Comparison of ENCODE assay signal across 30 cellular contexts in genomic region chr3:150742141-150742523, GRCh38. TPM values are rescaled to one million over a fixed set of nuclear protein-coding genes. Genes with fewer than 3 reads are reported as not detected.
A peak's percentile ranks its signal among the peaks of the same experiment; 100 is the strongest.
DNase-seq lines count a peak whose midpoint lies in the region; ATAC-seq, FAIRE-seq and TF ChIP-seq lines count a peak whose summit lies in the region.
"Had no signal": no experiment of that assay in that cellular context is flagged by ENCODE, and none has a peak within 500 bp of the region (broad histone marks: within the 10 kb centered on the region; RNA-seq: fewer than 3 reads in every experiment).

No MANE protein-coding gene starts in this region.

- H3K4me3 ChIP-seq in SK-N-MC, result peak overlapping the region; percentile 44
- no peak overlapping the region for H3K4me3 ChIP-seq in astrocyte (ENCODE audit: insufficient read depth, low read depth, low read length)
- H3K4me3 ChIP-seq: gastroesophageal sphincter, GM12878, HAP-1, hepatocyte, neural progenitor cell, SJCRH30, smooth muscle cell had no signal

- peak overlapping the region; percentile 86 for H3K27ac Mint-ChIP-seq in activated naive CD4-positive, alpha-beta T cell treated with anti-CD3 and anti-CD28 coated beads, Interleukin-2, amount 50 U/mL, for 24 hours
- H3K27ac Mint-ChIP-seq in activated naive CD4-positive, alpha-beta T cell treated with anti-CD3 and anti-CD28 coated beads, Interleukin-2, amount 10 ng/mL, durations not matched to agents 7 days and 5 days, result no peak overlapping the region
- H3K27ac Mint-ChIP-seq in astrocyte (ENCODE audit: unreplicated experiment), result peak overlapping the region; percentile 62
- peak overlapping the region; percentile 29 to 59 for H3K27ac Mint-ChIP-seq in stimulated activated naive CD8-positive, alpha-beta T cell treated with anti-CD3 and anti-CD28 coated beads, Interleukin-15, amount 100 ng/mL, for 72 hours
- H3K27ac Mint-ChIP-seq: activated naive CD8-positive, alpha-beta T cell treated with anti-CD3 and anti-CD28 coated beads, Interleukin-2, amount 10 ng/mL, durations not matched to agents 7 days and 5 days; dendritic cell treated with granulocyte-macrophage colony-stimulating factor and Interleukin-4, amounts not matched to agents 40 ng/mL and 50 ng/mL, for 4 days; neural progenitor cell had no signal

- no peaks in the 10 kb centered on the region for H3K27me3 ChIP-seq in astrocyte (ENCODE audit: insufficient read depth, low read length)
- H3K27me3 ChIP-seq: gastroesophageal sphincter, hepatocyte, neural progenitor cell, SJCRH30 had no signal

- CTCF ChIA-PET in activated naive CD4-positive, alpha-beta T cell treated with anti-CD3 and anti-CD28 coated beads, Interleukin-2, amount 10 ng/mL, durations not matched to agents 7 days and 5 days (lab: Charles Lee), result no interaction called here

- TF ChIP-seq CTCF in astrocyte (IDR thresholded peaks at IDR 0.05; ENCODE audit: insufficient read depth, low read depth, low read length), result no peak

- no peaks in the 10 kb centered on the region for H3K9me3 Mint-ChIP-seq in activated naive CD4-positive, alpha-beta T cell treated with anti-CD3 and anti-CD28 coated beads, Interleukin-2, amount 50 U/mL, for 24 hours
- no peaks in the 10 kb centered on the region for H3K9me3 Mint-ChIP-seq in activated naive CD4-positive, alpha-beta T cell treated with anti-CD3 and anti-CD28 coated beads, Interleukin-2, amount 10 ng/mL, durations not matched to agents 7 days and 5 days
- H3K9me3 Mint-ChIP-seq in astrocyte (ENCODE audit: unreplicated experiment), result no peaks in the 10 kb centered on the region
- H3K9me3 Mint-ChIP-seq in stimulated activated naive CD8-positive, alpha-beta T cell treated with anti-CD3 and anti-CD28 coated beads, Interleukin-15, amount 100 ng/mL, for 72 hours, result no peaks in the 10 kb centered on the region
- H3K9me3 Mint-ChIP-seq: activated naive CD8-positive, alpha-beta T cell treated with anti-CD3 and anti-CD28 coated beads, Interleukin-2, amount 10 ng/mL, durations not matched to agents 7 days and 5 days; CD4-positive, CD25-positive, alpha-beta regulatory T cell; dendritic cell treated with granulocyte-macrophage colony-stimulating factor and Interleukin-4, amounts not matched to agents 40 ng/mL and 50 ng/mL, for 4 days; neural progenitor cell had no signal

- peaks cover 50% of the 10 kb centered on the region for H4K20me1 ChIP-seq in astrocyte (ENCODE audit: insufficient read depth, low read length)

- peaks cover 30% of the 10 kb centered on the region for H3K4me1 ChIP-seq in astrocyte (ENCODE audit: insufficient read depth, low read length)
- H3K4me1 ChIP-seq: SJCRH30 had no signal

- H3K36me3 Mint-ChIP-seq in activated naive CD4-positive, alpha-beta T cell treated with anti-CD3 and anti-CD28 coated beads, Interleukin-2, amount 50 U/mL, for 24 hours, result peaks cover 29% of the 10 kb centered on the region
- H3K36me3 Mint-ChIP-seq in activated naive CD4-positive, alpha-beta T cell treated with anti-CD3 and anti-CD28 coated beads, Interleukin-2, amount 10 ng/mL, durations not matched to agents 7 days and 5 days, result peaks cover 42% of the 10 kb centered on the region
- H3K36me3 Mint-ChIP-seq in astrocyte (ENCODE audit: low read depth, unreplicated experiment), result peaks cover 16% of the 10 kb centered on the region

- no peak overlapping the region for H3K4me2 ChIP-seq in astrocyte (ENCODE audit: low read length)
- H3K4me2 ChIP-seq: hepatocyte, neural progenitor cell, smooth muscle cell had no signal

- H3K36me3 ChIP-seq in SK-N-MC (ENCODE audit: insufficient read depth, low read length) (peaks cover 24% of the 10 kb centered on the region), astrocyte (ENCODE audit: insufficient read depth, low read length) (no peaks in the 10 kb centered on the region)
- H3K36me3 ChIP-seq: neural progenitor cell, SJCRH30 had no signal

- ATAC-seq in stimulated activated naive CD8-positive, alpha-beta T cell treated with anti-CD3 and anti-CD28 coated beads, Interleukin-15, amount 100 ng/mL, for 72 hours, result no peak
- ATAC-seq: gastroesophageal sphincter, GM12878 had no signal

- H3K9me3 ChIP-seq in SK-N-MC (ENCODE audit: low read depth, low read length) (no peaks in the 10 kb centered on the region), astrocyte (ENCODE audit: insufficient read depth, low read depth, low read length) (no peaks in the 10 kb centered on the region)
- H3K9me3 ChIP-seq: gastroesophageal sphincter, HAP-1, SJCRH30 had no signal

- H3K79me2 ChIP-seq in astrocyte (ENCODE audit: insufficient read depth, low read length), result peaks cover 53% of the 10 kb centered on the region

- no peak for DNase-seq in activated naive CD4-positive, alpha-beta T cell treated with anti-CD3 and anti-CD28 coated beads, Interleukin-2, amount 10 ng/mL, durations not matched to agents 7 days and 5 days
- DNase-seq in SK-N-MC (ENCODE audit: low read depth, low spot score) (no peak), astrocyte (ENCODE audit: low read depth) (no peak), NCI-H2227 (lab: John Stamatoyannopoulos, UW; ENCODE audit: unreplicated experiment) (no peak), SIG-M5 (lab: John Stamatoyannopoulos, UW) (no peak)
- no peak for DNase-seq in stimulated activated naive CD8-positive, alpha-beta T cell treated with anti-CD3 and anti-CD28 coated beads, Interleukin-15, amount 100 ng/mL, for 72 hours
- DNase-seq: activated CD4-positive, alpha-beta T cell treated with anti-CD3 and anti-CD28 coated beads for 48 hours; activated naive CD8-positive, alpha-beta T cell treated with anti-CD3 and anti-CD28 coated beads, Interleukin-2, amount 10 ng/mL, durations not matched to agents 7 days and 5 days; CD4-positive, CD25-positive, alpha-beta regulatory T cell; central memory CD4-positive, alpha-beta T cell; EL; mammary epithelial cell; NCI-H2029; NCI-H226; NCI-H69; SJCRH30; stimulated activated CD4-positive, alpha-beta T cell treated with anti-CD3 and anti-CD28 coated beads, Interleukin-1b, Interleukin-23, amount 100 ng/mL, for 48 hours; stimulated activated CD8-positive, alpha-beta memory T cell treated with anti-CD3 and anti-CD28 coated beads, Interleukin-4, amount 100 ng/mL, for 48 hours had no signal

- H3K27me3 Mint-ChIP-seq in activated naive CD4-positive, alpha-beta T cell treated with anti-CD3 and anti-CD28 coated beads, Interleukin-2, amount 50 U/mL, for 24 hours, result no peaks in the 10 kb centered on the region
- no peaks in the 10 kb centered on the region for H3K27me3 Mint-ChIP-seq in activated naive CD4-positive, alpha-beta T cell treated with anti-CD3 and anti-CD28 coated beads, Interleukin-2, amount 10 ng/mL, durations not matched to agents 7 days and 5 days
- no peaks in the 10 kb centered on the region for H3K27me3 Mint-ChIP-seq in astrocyte (ENCODE audit: low read depth, unreplicated experiment)
- no peaks in the 10 kb centered on the region for H3K27me3 Mint-ChIP-seq in stimulated activated naive CD8-positive, alpha-beta T cell treated with anti-CD3 and anti-CD28 coated beads, Interleukin-15, amount 100 ng/mL, for 72 hours
- H3K27me3 Mint-ChIP-seq: activated naive CD8-positive, alpha-beta T cell treated with anti-CD3 and anti-CD28 coated beads, Interleukin-2, amount 10 ng/mL, durations not matched to agents 7 days and 5 days; CD4-positive, CD25-positive, alpha-beta regulatory T cell; dendritic cell treated with granulocyte-macrophage colony-stimulating factor and Interleukin-4, amounts not matched to agents 40 ng/mL and 50 ng/mL, for 4 days had no signal

- no peak for FAIRE-seq in astrocyte (lab: Jason Lieb, UNC)
- FAIRE-seq: GM12878, RCC 7860 had no signal

- H3K4me3 Mint-ChIP-seq in activated naive CD4-positive, alpha-beta T cell treated with anti-CD3 and anti-CD28 coated beads, Interleukin-2, amount 50 U/mL, for 24 hours, result peak overlapping the region; percentile 33
- H3K4me3 Mint-ChIP-seq in activated naive CD4-positive, alpha-beta T cell treated with anti-CD3 and anti-CD28 coated beads, Interleukin-2, amount 10 ng/mL, durations not matched to agents 7 days and 5 days, result no peak overlapping the region
- H3K4me3 Mint-ChIP-seq in astrocyte (ENCODE audit: unreplicated experiment), result no peak overlapping the region
- peak overlapping the region; percentile 27 to 53 for H3K4me3 Mint-ChIP-seq in stimulated activated naive CD8-positive, alpha-beta T cell treated with anti-CD3 and anti-CD28 coated beads, Interleukin-15, amount 100 ng/mL, for 72 hours
- H3K4me3 Mint-ChIP-seq: activated naive CD8-positive, alpha-beta T cell treated with anti-CD3 and anti-CD28 coated beads, Interleukin-2, amount 10 ng/mL, durations not matched to agents 7 days and 5 days; dendritic cell treated with granulocyte-macrophage colony-stimulating factor and Interleukin-4, amounts not matched to agents 40 ng/mL and 50 ng/mL, for 4 days; neural progenitor cell had no signal

- H2AFZ ChIP-seq in astrocyte (ENCODE audit: low read depth, low read length), result no peak overlapping the region
- H2AFZ ChIP-seq: hepatocyte, neural progenitor cell, parathyroid adenoma had no signal

- H3K4me1 Mint-ChIP-seq in activated naive CD4-positive, alpha-beta T cell treated with anti-CD3 and anti-CD28 coated beads, Interleukin-2, amount 50 U/mL, for 24 hours, result peaks cover 91% of the 10 kb centered on the region
- H3K4me1 Mint-ChIP-seq in activated naive CD4-positive, alpha-beta T cell treated with anti-CD3 and anti-CD28 coated beads, Interleukin-2, amount 10 ng/mL, durations not matched to agents 7 days and 5 days, result peaks cover 69% of the 10 kb centered on the region
- peaks cover 73% of the 10 kb centered on the region for H3K4me1 Mint-ChIP-seq in astrocyte (ENCODE audit: low read depth, unreplicated experiment)
- H3K4me1 Mint-ChIP-seq in stimulated activated naive CD8-positive, alpha-beta T cell treated with anti-CD3 and anti-CD28 coated beads, Interleukin-15, amount 100 ng/mL, for 72 hours, result peaks cover 100% of the 10 kb centered on the region

- H3K27ac ChIP-seq in SK-N-MC (peak overlapping the region; percentile 82), astrocyte (ENCODE audit: low read depth, low read length) (no peak overlapping the region)
- H3K27ac ChIP-seq: gastroesophageal sphincter, hepatocyte, neural progenitor cell, parathyroid adenoma, SJCRH30 had no signal

- H3K9ac ChIP-seq in SK-N-MC (ENCODE audit: insufficient read length) (no peak overlapping the region), astrocyte (ENCODE audit: low read length) (no peak overlapping the region)
- H3K9ac ChIP-seq: neural progenitor cell, parathyroid adenoma had no signal

RNA-seq across cellular contexts. Expression of gene SIAH2, which starts 20.8 kb away (rescaled TPM):
- total RNA-seq in astrocyte, result 39.3 and 46.2 TPM in 2 replicates

RNA-seq across cellular contexts. Expression of gene ERICH6, which starts 38.4 kb away (rescaled TPM):
- total RNA-seq in astrocyte, result 0.09 TPM in 1 of 2 replicates, not detected in the other
- total RNA-seq: CD4-positive, CD25-positive, alpha-beta regulatory T cell; gastroesophageal sphincter; hepatocyte; M059J; mammary epithelial cell; SJCRH30; smooth muscle cell; T-helper 1 cell treated with Interleukin-12 subunit alpha and Interleukin-12 subunit beta and Interleukin-4 antibody, amounts not matched to agents 30 ng/mL and 1 ng/mL, for 36 hours had no signal

Comparison
In these comparisons a context has a peak if more than half of its experiments do, and no peak if none do; other contexts are left out.
1. H3K4me3 Mint-ChIP-seq: peak in activated naive CD4-positive, alpha-beta T cell treated with anti-CD3 and anti-CD28 coated beads, Interleukin-2, amount 50 U/mL, for 24 hours (single experiment) and stimulated activated naive CD8-positive, alpha-beta T cell treated with anti-CD3 and anti-CD28 coated beads, Interleukin-15, amount 100 ng/mL, for 72 hours (2 of 2); none in activated naive CD4-positive, alpha-beta T cell treated with anti-CD3 and anti-CD28 coated beads, Interleukin-2, amount 10 ng/mL, durations not matched to agents 7 days and 5 days (single experiment) and astrocyte (single experiment).